Comparison of ENCODE assay signal across 22 cellular contexts in genomic region chr20:37999526-38000263, GRCh38. TPM values are rescaled to one million over a fixed set of nuclear protein-coding genes. Genes with fewer than 3 reads are reported as not detected.
A peak's percentile ranks its signal among the peaks of the same experiment; 100 is the strongest.
DNase-seq lines count a peak whose midpoint lies in the region; ATAC-seq, FAIRE-seq and TF ChIP-seq lines count a peak whose summit lies in the region.
"Had no signal": no experiment of that assay in that cellular context is flagged by ENCODE, and none has a peak within 500 bp of the region (broad histone marks: within the 10 kb centered on the region; RNA-seq: fewer than 3 reads in every experiment).

No MANE protein-coding gene starts in this region.

- BruUV-seq in HepG2 (replicated peaks; lab: Mats Ljungman, UMichigan): no TSS peak

- no peak overlapping the region for H2AFZ ChIP-seq in HepG2 (ENCODE audit: low read length)

- TF ChIP-seq POLR2A in HepG2 (IDR thresholded peaks at IDR 0.05; ENCODE audit: insufficient read depth in 1 of 2, low read depth in 2 of 2, low read length in 2 of 2) (no peak), right lobe of liver (IDR thresholded peaks at IDR 0.05) (no peak)

- intact Hi-C loops in HepG2 (cut with micrococcal nuclease; ENCODE audit: unreplicated experiment): no loop called here
- intact Hi-C loops in right lobe of liver (cut with DNase I): loop anchor here in 1 of 2 donors (10.0 kb wide), 1 partner anchor 95 kb away; the partner anchor contains the start of gene VSTM2L

- H3K9me3 ChIP-seq in HepG2 (ENCODE audit: low read length): no peaks in the 10 kb centered on the region
- H3K9me3 ChIP-seq in right lobe of liver: no peaks in the 10 kb centered on the region
- H3K9me3 ChIP-seq in CD8-positive, alpha-beta memory T cell (ENCODE audit: low read length): no peaks in the 10 kb centered on the region

- no peak for TF ChIP-seq RAD21 in HepG2 (CRISPR knock-in tag; IDR thresholded peaks at IDR 0.05)

- no peak overlapping the region for H3K4me2 ChIP-seq in HepG2 (ENCODE audit: low read depth, low read length)

- H3K27ac ChIP-seq in HepG2 (ENCODE audit: extremely low read length, insufficient read depth, low read length) (no peak overlapping the region), right lobe of liver (no peak overlapping the region)
- no peak overlapping the region for H3K27ac ChIP-seq in CD8-positive, alpha-beta memory T cell (ENCODE audit: low read depth, low read length)
- H3K27ac ChIP-seq: HL-60 had no signal

- no peaks in the 10 kb centered on the region for H3K27me3 Mint-ChIP-seq in activated naive CD8-positive, alpha-beta T cell treated with anti-CD3 and anti-CD28 coated beads, Interleukin-2, amount 10 ng/mL, durations not matched to agents 7 days and 5 days
- no peaks in the 10 kb centered on the region for H3K27me3 Mint-ChIP-seq in CD8-positive, alpha-beta memory T cell
- H3K27me3 Mint-ChIP-seq: stimulated activated naive CD8-positive, alpha-beta T cell treated with anti-CD3 and anti-CD28 coated beads, Interleukin-15, amount 100 ng/mL, for 72 hours; T-helper 17 cell had no signal

- ATAC-seq in HepG2 (no peak), right lobe of liver (no peak)
- no peak for ATAC-seq in activated naive CD8-positive, alpha-beta T cell treated with anti-CD3 and anti-CD28 coated beads, Interleukin-2, amount 10 ng/mL, durations not matched to agents 7 days and 5 days (ENCODE audit: low read depth)
- ATAC-seq: K562; stimulated activated naive CD8-positive, alpha-beta T cell treated with anti-CD3 and anti-CD28 coated beads, Interleukin-15, amount 100 ng/mL, for 72 hours; T-helper 17 cell; WTC11 had no signal

- in situ Hi-C loops in HepG2 (cut with HindIII; ENCODE audit: extremely low pct_ligation_motif_present, low pct_unique_long_range_greater_than_20kb): no loop called here

- H3K9ac ChIP-seq in HepG2 (ENCODE audit: insufficient read depth, low read depth, low read length): no peak overlapping the region

- TF ChIP-seq EP300 in HepG2 (IDR thresholded peaks at IDR 0.05; ENCODE audit: low read depth in 2 of 2, low read length in 2 of 2) (no peak), HepG2 (CRISPR knock-in tag; IDR thresholded peaks at IDR 0.05; ENCODE audit: borderline replicate concordance) (no peak)

- 96% methylated on average over 15 of the region's 15 CpGs for WGBS in HepG2 (ENCODE audit: low lambda C conversion rate)
- 77% methylated on average over 11 of the region's 15 CpGs for WGBS in right lobe of liver (ENCODE audit: insufficient coverage, low coverage, low lambda C conversion rate, missing lambda C conversion rate)

- H3K79me2 ChIP-seq in HepG2 (ENCODE audit: insufficient read depth, low read length): no peaks in the 10 kb centered on the region

- H3K36me3 ChIP-seq in HepG2 (replicated peaks in 1 of 2; ENCODE audit: control insufficient read depth in 1 of 2, insufficient read depth in 2 of 2, low read length in 2 of 2): peaks cover 58 to 96% of the 10 kb centered on the region in 2 experiments
- H3K36me3 ChIP-seq in right lobe of liver: peaks cover 6 to 71% (median 20%) of the 10 kb centered on the region in 4 donors
- peaks cover 59% of the 10 kb centered on the region for H3K36me3 ChIP-seq in CD8-positive, alpha-beta memory T cell (ENCODE audit: insufficient read depth, low read length)

- peaks cover 18% of the 10 kb centered on the region for H3K36me3 Mint-ChIP-seq in activated naive CD8-positive, alpha-beta T cell treated with anti-CD3 and anti-CD28 coated beads, Interleukin-2, amount 10 ng/mL, durations not matched to agents 7 days and 5 days
- peaks cover 24 to 93% (median 40%) of the 10 kb centered on the region in 3 donors for H3K36me3 Mint-ChIP-seq in CD8-positive, alpha-beta memory T cell

- no peaks in the 10 kb centered on the region for H3K4me1 Mint-ChIP-seq in activated naive CD8-positive, alpha-beta T cell treated with anti-CD3 and anti-CD28 coated beads, Interleukin-2, amount 10 ng/mL, durations not matched to agents 7 days and 5 days
- peaks cover 0 to 9% (median 3%) of the 10 kb centered on the region in 3 donors for H3K4me1 Mint-ChIP-seq in CD8-positive, alpha-beta memory T cell
- H3K4me1 Mint-ChIP-seq: nephron progenitor cell; stimulated activated naive CD8-positive, alpha-beta T cell treated with anti-CD3 and anti-CD28 coated beads, Interleukin-15, amount 100 ng/mL, for 72 hours; WTC11 had no signal

- H3K4me1 ChIP-seq in HepG2 (ENCODE audit: insufficient read depth, low read length) (no peaks in the 10 kb centered on the region), right lobe of liver (no peaks in the 10 kb centered on the region)
- peaks cover 5% of the 10 kb centered on the region for H3K4me1 ChIP-seq in CD8-positive, alpha-beta memory T cell (ENCODE audit: insufficient read depth, low read length)

- CTCF ChIA-PET in HepG2 (lab: Yijun Ruan, JAX; ENCODE audit: low intra/inter-chr PET ratio, low total read pairs): no interaction called here
- CTCF ChIA-PET in CD8-positive, alpha-beta memory T cell (lab: Charles Lee): interaction anchor here (1.3 kb wide), 1 partner anchor 10 kb away, joined by 3 read pairs; no protein-coding TSS in a partner anchor

- FAIRE-seq in HepG2 (lab: Jason Lieb, UNC): peak; percentile 39
- FAIRE-seq: astrocyte, colon, endothelial cell of umbilical vein, K562 had no signal

- DNase-seq in HepG2 (ENCODE audit: low spot score) (no peak), right lobe of liver (no peak), inferior parietal cortex (ENCODE audit: extremely low spot score) (peak; percentile 76), OCI-M2 (lab: John Stamatoyannopoulos, UW; ENCODE audit: unreplicated experiment) (no peak)
- no peak for DNase-seq in activated naive CD8-positive, alpha-beta T cell treated with anti-CD3 and anti-CD28 coated beads, Interleukin-2, amount 10 ng/mL, durations not matched to agents 7 days and 5 days
- no peak for DNase-seq in stimulated activated CD4-positive, alpha-beta T cell treated with anti-CD3 and anti-CD28 coated beads, Interleukin-12 subunit alpha, Interleukin-12 subunit beta, amount 100 ng/mL, for 4 hours
- no peak for DNase-seq in CD8-positive, alpha-beta memory T cell
- DNase-seq in stimulated activated naive CD4-positive, alpha-beta T cell treated with Interleukin-2 at 50 U/mL for 16 hours (lab: John Stamatoyannopoulos, UW): no peak
- DNase-seq: activated gamma-delta T cell; kidney glomerular epithelial cell; NCI-H187 treated with DMSO at 0.1 percent for 48 hours; NCI-H510A; nephron progenitor cell; Right ventricle myocardium superior; stimulated activated naive CD8-positive, alpha-beta T cell treated with anti-CD3 and anti-CD28 coated beads, Interleukin-15, amount 100 ng/mL, for 72 hours; T-helper 17 cell had no signal

- POLR2A ChIA-PET in HepG2 (lab: Yijun Ruan, JAX): no interaction called here
- POLR2A ChIA-PET in activated naive CD8-positive, alpha-beta T cell treated with anti-CD3 and anti-CD28 coated beads, Interleukin-2, amount 10 ng/mL, durations not matched to agents 7 days and 5 days (lab: Charles Lee): no interaction called here
- POLR2A ChIA-PET in CD8-positive, alpha-beta memory T cell (lab: Charles Lee): no interaction called here

- H3K27ac Mint-ChIP-seq in activated naive CD8-positive, alpha-beta T cell treated with anti-CD3 and anti-CD28 coated beads, Interleukin-2, amount 10 ng/mL, durations not matched to agents 7 days and 5 days: peak overlapping the region; percentile 38
- H3K27ac Mint-ChIP-seq in CD8-positive, alpha-beta memory T cell: peak overlapping the region in 2 of 8 donors; percentile 7 to 77
- H3K27ac Mint-ChIP-seq: nephron progenitor cell, T-helper 17 cell, WTC11 had no signal

- H3K4me3 Mint-ChIP-seq in activated naive CD8-positive, alpha-beta T cell treated with anti-CD3 and anti-CD28 coated beads, Interleukin-2, amount 10 ng/mL, durations not matched to agents 7 days and 5 days: no peak overlapping the region
- no peak overlapping the region for H3K4me3 Mint-ChIP-seq in CD8-positive, alpha-beta memory T cell
- H3K4me3 Mint-ChIP-seq: nephron progenitor cell; stimulated activated naive CD8-positive, alpha-beta T cell treated with anti-CD3 and anti-CD28 coated beads, Interleukin-15, amount 100 ng/mL, for 72 hours; T-helper 17 cell; WTC11 had no signal

- H3K9me3 Mint-ChIP-seq in activated naive CD8-positive, alpha-beta T cell treated with anti-CD3 and anti-CD28 coated beads, Interleukin-2, amount 10 ng/mL, durations not matched to agents 7 days and 5 days: no peaks in the 10 kb centered on the region
- no peaks in the 10 kb centered on the region for H3K9me3 Mint-ChIP-seq in CD8-positive, alpha-beta memory T cell
- H3K9me3 Mint-ChIP-seq: nephron progenitor cell; stimulated activated naive CD8-positive, alpha-beta T cell treated with anti-CD3 and anti-CD28 coated beads, Interleukin-15, amount 100 ng/mL, for 72 hours; WTC11 had no signal

- no peak for TF ChIP-seq CTCF in HepG2 (CRISPR knock-in tag; IDR thresholded peaks at IDR 0.05)
- no peak for TF ChIP-seq CTCF in right lobe of liver (IDR thresholded peaks at IDR 0.05)

- no peak overlapping the region for H3K4me3 ChIP-seq in HepG2 (replicated peaks in 1 of 3; ENCODE audit: insufficient read depth in 1 of 3, low read depth in 2 of 3, low read length in 3 of 3)
- H3K4me3 ChIP-seq in right lobe of liver: no peak overlapping the region
- H3K4me3 ChIP-seq in CD8-positive, alpha-beta memory T cell (ENCODE audit: low read length): no peak overlapping the region
- H3K4me3 ChIP-seq: K562 had no signal

- H3K27me3 ChIP-seq in HepG2 (ENCODE audit: control insufficient read depth in 1 of 2, insufficient read depth in 2 of 2, low read length in 2 of 2) (no peaks in the 10 kb centered on the region), right lobe of liver (no peaks in the 10 kb centered on the region)
- no peaks in the 10 kb centered on the region for H3K27me3 ChIP-seq in CD8-positive, alpha-beta memory T cell (ENCODE audit: insufficient read depth, low read length, poor library complexity, severe bottlenecking)

- H4K20me1 ChIP-seq in HepG2 (ENCODE audit: insufficient read depth, low read length): no peaks in the 10 kb centered on the region

RNA-seq across cellular contexts. Expression of gene TTI1, which starts 33.6 kb away (rescaled TPM):
- total RNA-seq in HepG2 (2016; rRNA removed; fragmentation: Illumina TruSeq; extraction: Trizol) (39.8 and 51.7 TPM in 2 replicates), right lobe of liver (10 to 100 TPM in 4 of 6 experiments, 1 to 10 TPM in 2; 8.6 to 14.3 (median 11.3) TPM)
- 4.3 and 5.3 TPM in 2 replicates for total RNA-seq in HepG2 (2016; cell fraction: cytosol; rRNA removed; fragmentation: Illumina TruSeq; extraction: Trizol; ENCODE audit: low read depth)
- 39.0 and 48.3 TPM in 2 replicates for total RNA-seq in HepG2 (2016; cell fraction: insoluble cytoplasmic fraction; rRNA removed; fragmentation: Illumina TruSeq; extraction: Trizol)
- 12.1 and 12.8 TPM in 2 replicates for total RNA-seq in HepG2 (2016; cell fraction: membrane; rRNA removed; fragmentation: Illumina TruSeq; extraction: Trizol)
- 53.4 and 63.7 TPM in 2 replicates for total RNA-seq in HepG2 (2016; cell fraction: nucleus; rRNA removed; fragmentation: Illumina TruSeq; extraction: Trizol)
- 21.5 and 22.9 TPM in 2 replicates for polyA plus RNA-seq in HepG2 (2011; rRNA removed)
- polyA plus RNA-seq in HepG2 (2011; cell fraction: cytosol; rRNA removed): 15.4 and 16.2 TPM in 2 replicates
- polyA plus RNA-seq in HepG2 (2011; cell fraction: nucleus; rRNA removed): 16.1 and 18.5 TPM in 2 replicates
- polyA plus RNA-seq in HepG2 (2012): 15.4 and 20.9 TPM in 2 replicates
- 2.1 and 2.4 TPM in 2 replicates for polyA plus RNA-seq in HepG2 (2016; cell fraction: cytosol; fragmentation: Illumina TruSeq; extraction: Trizol; ENCODE audit: low read depth)
- polyA plus RNA-seq in HepG2 (2016; cell fraction: insoluble cytoplasmic fraction; fragmentation: Illumina TruSeq; extraction: Trizol; ENCODE audit: low read depth): 23.2 and 30.3 TPM in 2 replicates
- polyA plus RNA-seq in HepG2 (2016; cell fraction: membrane; fragmentation: Illumina TruSeq; extraction: Trizol; ENCODE audit: low read depth): 3.8 and 4.7 TPM in 2 replicates
- 32.5 and 34.5 TPM in 2 replicates for polyA plus RNA-seq in HepG2 (2016; cell fraction: nucleus; fragmentation: Illumina TruSeq; extraction: Trizol; ENCODE audit: insufficient read depth, low read depth)
- polyA minus RNA-seq in HepG2 (2011; rRNA and poly(A)+ RNA removed; ENCODE audit: low replicate concordance): 67.8 and 87.6 TPM in 2 replicates
- 20.3 and 23.7 TPM in 2 replicates for polyA minus RNA-seq in HepG2 (2011; cell fraction: cytosol; rRNA and poly(A)+ RNA removed)
- 72.5 and 93.6 TPM in 2 replicates for polyA minus RNA-seq in HepG2 (2011; cell fraction: nucleus; rRNA and poly(A)+ RNA removed)
- 10 to 100 TPM; 28.2 TPM for total RNA-seq in activated naive CD8-positive, alpha-beta T cell treated with anti-CD3 and anti-CD28 coated beads, Interleukin-2, amount 10 ng/mL, durations not matched to agents 7 days and 5 days
- 10 to 100 TPM; 40.5 to 41.6 TPM for total RNA-seq in CD8-positive, alpha-beta memory T cell
- polyA plus RNA-seq in CD8-positive, alpha-beta memory T cell: 16.7 TPM

RNA-seq across cellular contexts. Expression of gene RPRD1B, which starts 33.9 kb away (rescaled TPM):
- total RNA-seq in HepG2 (2016; rRNA removed; fragmentation: Illumina TruSeq; extraction: Trizol): 41.5 and 45.6 TPM in 2 replicates
- total RNA-seq in HepG2 (2016; cell fraction: cytosol; rRNA removed; fragmentation: Illumina TruSeq; extraction: Trizol; ENCODE audit: low read depth): 88.9 and 116 TPM in 2 replicates
- 39.5 and 44.6 TPM in 2 replicates for total RNA-seq in HepG2 (2016; cell fraction: insoluble cytoplasmic fraction; rRNA removed; fragmentation: Illumina TruSeq; extraction: Trizol)
- total RNA-seq in HepG2 (2016; cell fraction: membrane; rRNA removed; fragmentation: Illumina TruSeq; extraction: Trizol): 25.9 and 26.4 TPM in 2 replicates
- total RNA-seq in HepG2 (2016; cell fraction: nucleus; rRNA removed; fragmentation: Illumina TruSeq; extraction: Trizol): 54.7 and 73.0 TPM in 2 replicates
- polyA plus RNA-seq in HepG2 (2011; rRNA removed): 29.7 and 31.1 TPM in 2 replicates
- polyA plus RNA-seq in HepG2 (2011; cell fraction: cytosol; rRNA removed): 16.3 and 23.0 TPM in 2 replicates
- 23.9 and 28.8 TPM in 2 replicates for polyA plus RNA-seq in HepG2 (2011; cell fraction: nucleus; rRNA removed)
- 25.6 and 28.2 TPM in 2 replicates for polyA plus RNA-seq in HepG2 (2012)
- polyA plus RNA-seq in HepG2 (2016; cell fraction: cytosol; fragmentation: Illumina TruSeq; extraction: Trizol; ENCODE audit: low read depth): 1.9 and 2.1 TPM in 2 replicates
- 40.0 and 47.0 TPM in 2 replicates for polyA plus RNA-seq in HepG2 (2016; cell fraction: insoluble cytoplasmic fraction; fragmentation: Illumina TruSeq; extraction: Trizol; ENCODE audit: low read depth)
- 7.1 and 7.5 TPM in 2 replicates for polyA plus RNA-seq in HepG2 (2016; cell fraction: membrane; fragmentation: Illumina TruSeq; extraction: Trizol; ENCODE audit: low read depth)
- polyA plus RNA-seq in HepG2 (2016; cell fraction: nucleus; fragmentation: Illumina TruSeq; extraction: Trizol; ENCODE audit: insufficient read depth, low read depth): 61.9 and 76.1 TPM in 2 replicates
- polyA minus RNA-seq in HepG2 (2011; rRNA and poly(A)+ RNA removed; ENCODE audit: low replicate concordance): 39.2 and 72.4 TPM in 2 replicates
- polyA minus RNA-seq in HepG2 (2011; cell fraction: cytosol; rRNA and poly(A)+ RNA removed): 36.2 and 48.9 TPM in 2 replicates
- 98.0 and 104 TPM in 2 replicates for polyA minus RNA-seq in HepG2 (2011; cell fraction: nucleus; rRNA and poly(A)+ RNA removed)
- 100 to 1,000 TPM in 1 of 6 experiments, 10 to 100 TPM in 5; 25.0 to 153 (median 37.9) TPM for total RNA-seq in right lobe of liver
- total RNA-seq in activated naive CD8-positive, alpha-beta T cell treated with anti-CD3 and anti-CD28 coated beads, Interleukin-2, amount 10 ng/mL, durations not matched to agents 7 days and 5 days: 10 to 100 TPM; 39.2 to 41.0 TPM
- 10 to 100 TPM; 39.1 TPM for total RNA-seq in CD8-positive, alpha-beta memory T cell
- polyA plus RNA-seq in CD8-positive, alpha-beta memory T cell: 5.2 TPM
